Comparison of ENCODE assay signal across 17 cellular contexts in the genomic region with DNA sequence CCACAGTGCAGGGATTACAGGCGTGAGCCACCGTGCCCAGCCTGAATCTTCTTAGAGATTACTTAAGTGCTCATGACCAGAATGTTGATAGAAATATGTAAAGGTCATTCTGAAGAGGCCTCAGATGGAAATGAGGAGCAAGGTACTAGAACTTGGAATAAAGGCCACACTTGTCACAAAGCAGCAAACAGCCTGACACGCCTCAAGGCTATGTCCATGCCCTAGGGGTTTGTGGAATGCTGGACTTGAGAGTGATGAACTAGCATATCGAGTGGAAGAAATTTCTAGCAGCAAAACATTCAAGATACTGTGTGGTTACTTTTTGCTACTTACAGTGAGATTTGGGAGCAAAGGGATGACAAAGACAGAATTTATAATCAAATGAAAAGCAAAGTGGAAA.
"Had no signal": no experiment of that assay in that cellular context is flagged by ENCODE, and none has a peak within 500 bp of the region (broad histone marks: within the 10 kb centered on the region; RNA-seq: fewer than 3 reads in every experiment).

No MANE protein-coding gene starts in this region.

- H3K9me3 ChIP-seq: prostate gland had no signal

- ATAC-seq: effector memory CD8-positive, alpha-beta T cell had no signal

- H3K27me3 ChIP-seq: sigmoid colon had no signal

- H3K36me3 ChIP-seq: prostate gland, sigmoid colon had no signal

- H3K4me3 ChIP-seq: prostate gland, sigmoid colon had no signal

- H3K27ac ChIP-seq: epithelial cell of prostate, prostate gland had no signal

- DNase-seq: activated B cell treated with CpG ODN at 0.5 μM for 24 hours; activated CD4-positive, alpha-beta T cell treated with anti-CD3 and anti-CD28 coated beads, Interleukin-2, amount 10 ng/mL, durations not matched to agents 7 days and 5 days; activated CD8-positive, alpha-beta memory T cell treated with anti-CD3 and anti-CD28 coated beads for 24 hours; activated gamma-delta T cell treated with Interleukin-2 at 50 U/mL for 16 hours; amygdala; cerebellar nuclear complex; dermis blood vessel endothelial cell; effector memory CD8-positive, alpha-beta T cell; hippocampal formation; mesenchymal stem cell; nephron progenitor cell; SIG-M5; sigmoid colon; stimulated activated CD4-positive, alpha-beta T cell treated with anti-CD3 and anti-CD28 coated beads, Interleukin-2, amount 100 ng/mL, for 24 hours; T-helper 2 cell had no signal
